Comparison of ENCODE assay signal across 25 cellular contexts in genomic region chr4:95742872-95743271, GRCh38.
"Had no signal": no experiment of that assay in that cellular context is flagged by ENCODE, and none has a peak within 500 bp of the region (broad histone marks: within the 10 kb centered on the region; RNA-seq: fewer than 3 reads in every experiment).

No MANE protein-coding gene starts in this region.

- H3K4me1 Mint-ChIP-seq: activated CD4-positive, alpha-beta T cell treated with anti-CD3 and anti-CD28 coated beads for 36 hours; activated naive CD8-positive, alpha-beta T cell treated with anti-CD3 and anti-CD28 coated beads for 36 hours; central memory CD8-positive, alpha-beta T cell; memory B cell; naive thymus-derived CD8-positive, alpha-beta T cell; stimulated activated naive B cell treated with anti-CD40 and anti-IgM and Interleukin-4, amounts not matched to agents 10 μg/mL and 1 μg/mL and 100 μg/mL, for 72 hours had no signal

- H3K36me3 ChIP-seq: adrenal gland, gastroesophageal sphincter, pancreas, thoracic aorta, uterus had no signal

- H3K36me3 Mint-ChIP-seq: activated naive CD8-positive, alpha-beta T cell treated with anti-CD3 and anti-CD28 coated beads for 36 hours; stimulated activated naive B cell treated with anti-CD40 and anti-IgM and Interleukin-4, amounts not matched to agents 10 μg/mL and 1 μg/mL and 100 μg/mL, for 72 hours had no signal

- H3K4me1 ChIP-seq: adrenal gland, gastroesophageal sphincter, pancreas, psoas muscle, uterus had no signal

- ATAC-seq: activated CD4-positive, alpha-beta T cell treated with anti-CD3 and anti-CD28 coated beads for 36 hours; activated T-cell treated with anti-CD3 and anti-CD28 coated beads, Interleukin-2, amount 50 U/mL, for 72 hours; gastroesophageal sphincter; naive thymus-derived CD8-positive, alpha-beta T cell; pancreas; psoas muscle; stimulated activated naive B cell treated with anti-CD40 and anti-IgM and Interleukin-4, amounts not matched to agents 10 μg/mL and 1 μg/mL and 100 μg/mL, for 72 hours had no signal

- H3K27me3 Mint-ChIP-seq: activated CD4-positive, alpha-beta T cell treated with anti-CD3 and anti-CD28 coated beads for 36 hours; activated naive CD8-positive, alpha-beta T cell treated with anti-CD3 and anti-CD28 coated beads for 36 hours; central memory CD8-positive, alpha-beta T cell; memory B cell; stimulated activated naive B cell treated with anti-CD40 and anti-IgM and Interleukin-4, amounts not matched to agents 10 μg/mL and 1 μg/mL and 100 μg/mL, for 72 hours had no signal

- DNase-seq: activated CD4-positive, alpha-beta T cell treated with anti-CD3 and anti-CD28 coated beads for 36 hours; activated CD4-positive, CD25-positive, alpha-beta regulatory T cell; activated effector memory CD4-positive, alpha-beta T cell treated with Interleukin-2 at 50 U/mL for 16 hours; activated naive CD4-positive, alpha-beta T cell treated with Interleukin-2 at 50 U/mL for 16 hours; activated naive CD8-positive, alpha-beta T cell treated with anti-CD3 and anti-CD28 coated beads for 36 hours; activated T-cell treated with anti-CD3 and anti-CD28 coated beads for 4 hours; activated T-cell treated with anti-CD3 and anti-CD28 coated beads, Interleukin-2, amount 50 U/mL, for 72 hours; adrenal gland; effector memory CD4-positive, alpha-beta T cell; erythroblast; head of caudate nucleus; kidney; naive thymus-derived CD8-positive, alpha-beta T cell; pancreas; psoas muscle; stimulated activated CD4-positive, alpha-beta T cell treated with anti-CD3 and anti-CD28 coated beads, Interleukin-15, amount 100 ng/mL, for 24 hours; stimulated activated CD4-positive, alpha-beta T cell treated with anti-CD3 and anti-CD28 coated beads, Interleukin-2, amount 100 ng/mL, for 24 hours; stimulated activated naive B cell treated with anti-CD40 and anti-IgM and Interleukin-4, amounts not matched to agents 10 μg/mL and 1 μg/mL and 100 μg/mL, for 72 hours; trophoblast cell; uterus had no signal

- H3K27ac Mint-ChIP-seq: activated CD4-positive, alpha-beta T cell treated with anti-CD3 and anti-CD28 coated beads for 36 hours; activated naive CD8-positive, alpha-beta T cell treated with anti-CD3 and anti-CD28 coated beads for 36 hours; activated T-cell treated with anti-CD3 and anti-CD28 coated beads, Interleukin-2, amount 50 U/mL, for 72 hours; memory B cell; naive thymus-derived CD8-positive, alpha-beta T cell; stimulated activated naive B cell treated with anti-CD40 and anti-IgM and Interleukin-4, amounts not matched to agents 10 μg/mL and 1 μg/mL and 100 μg/mL, for 72 hours had no signal

- H3K9me3 Mint-ChIP-seq: central memory CD8-positive, alpha-beta T cell had no signal

- H3K4me3 ChIP-seq: adrenal gland, gastroesophageal sphincter, pancreas, psoas muscle, thoracic aorta, uterus had no signal

- H3K4me3 Mint-ChIP-seq: activated CD4-positive, alpha-beta T cell treated with anti-CD3 and anti-CD28 coated beads for 36 hours; activated naive CD8-positive, alpha-beta T cell treated with anti-CD3 and anti-CD28 coated beads for 36 hours; activated T-cell treated with anti-CD3 and anti-CD28 coated beads, Interleukin-2, amount 50 U/mL, for 72 hours; central memory CD8-positive, alpha-beta T cell; memory B cell; naive thymus-derived CD8-positive, alpha-beta T cell; neural crest cell; stimulated activated naive B cell treated with anti-CD40 and anti-IgM and Interleukin-4, amounts not matched to agents 10 μg/mL and 1 μg/mL and 100 μg/mL, for 72 hours had no signal

- H3K9me3 ChIP-seq: adrenal gland, pancreas, psoas muscle, thoracic aorta, uterus had no signal

- H3K27me3 ChIP-seq: adrenal gland, gastroesophageal sphincter, pancreas, uterus had no signal

- H3K27ac ChIP-seq: adrenal gland, gastroesophageal sphincter, pancreas, psoas muscle, thoracic aorta, uterus had no signal
